In the genomic region with DNA sequence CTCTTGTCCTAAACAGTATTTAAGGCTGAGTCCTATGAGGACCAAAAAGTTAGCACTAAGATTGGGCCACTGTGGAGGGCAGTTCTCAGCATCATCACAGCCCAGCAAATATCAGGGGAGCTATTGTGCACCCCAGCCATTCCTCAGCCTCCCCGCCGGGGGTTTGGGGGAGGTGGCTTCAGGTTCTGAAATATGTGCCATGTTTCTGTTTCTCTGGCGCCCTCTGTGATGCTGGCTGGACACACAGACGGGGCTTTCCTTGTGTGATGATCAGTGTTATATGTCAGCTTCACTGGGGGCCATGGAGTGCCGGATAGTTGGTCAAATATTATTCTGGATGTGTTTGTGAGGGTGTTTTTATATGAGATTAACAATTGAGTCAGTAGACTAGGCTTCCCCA, we compare ENCODE assay signal across 24 cellular contexts.
"Had no signal": no experiment of that assay in that cellular context is flagged by ENCODE, and none has a peak within 500 bp of the region (broad histone marks: within the 10 kb centered on the region; RNA-seq: fewer than 3 reads in every experiment).

No MANE protein-coding gene starts in this region.

- H3K27me3 Mint-ChIP-seq: activated CD4-positive, alpha-beta memory T cell treated with anti-CD3 and anti-CD28 coated beads, Interleukin-2, amount 10 ng/mL, durations not matched to agents 7 days and 5 days; activated CD4-positive, alpha-beta T cell treated with anti-CD3 and anti-CD28 coated beads, Interleukin-2, amount 10 ng/mL, durations not matched to agents 24 days and 14 days; activated T-helper 17 cell treated with anti-CD3 and anti-CD28 coated beads, Interleukin-2, amount 50 U/mL, for 72 hours had no signal

- H3K36me3 Mint-ChIP-seq: natural killer cell had no signal

- H3K9me3 ChIP-seq: esophagus muscularis mucosa, heart right ventricle, left lung, lower lobe of right lung, suprapubic skin had no signal

- DNase-seq: activated CD4-positive, alpha-beta memory T cell treated with anti-CD3 and anti-CD28 coated beads, Interleukin-2, amount 10 ng/mL, durations not matched to agents 7 days and 5 days; activated CD4-positive, alpha-beta T cell treated with anti-CD3 and anti-CD28 coated beads, Interleukin-2, amount 10 ng/mL, durations not matched to agents 24 days and 14 days; activated CD4-positive, CD25-positive, alpha-beta regulatory T cell treated with anti-CD3 and anti-CD28 coated beads, Interleukin-2, amount 50 U/mL, for 72 hours; activated gamma-delta T cell treated with Interleukin-2 at 50 U/mL for 16 hours; activated naive CD4-positive, alpha-beta T cell treated with anti-CD3 and anti-CD28 coated beads, Interleukin-2, amount 50 U/mL, for 16 hours; activated T-cell treated with anti-CD3 and anti-CD28 coated beads, Interleukin-2, amount 50 U/mL, for 4 hours; amniotic stem cell; central memory CD4-positive, alpha-beta T cell; foreskin keratinocyte; heart right ventricle; left lung; lower lobe of right lung; mesenchymal stem cell; natural killer cell; right cardiac atrium; stimulated activated CD4-positive, alpha-beta T cell treated with anti-CD3 and anti-CD28 coated beads, Interleukin-15, amount 100 ng/mL, for 24 hours; stimulated activated CD4-positive, alpha-beta T cell treated with anti-CD3 and anti-CD28 coated beads, Interleukin-2, amount 100 ng/mL, for 24 hours; stimulated activated naive CD4-positive, alpha-beta T cell; T-helper 9 cell had no signal

- H3K27ac Mint-ChIP-seq: activated CD4-positive, alpha-beta memory T cell treated with anti-CD3 and anti-CD28 coated beads, Interleukin-2, amount 10 ng/mL, durations not matched to agents 7 days and 5 days; activated CD4-positive, alpha-beta T cell treated with anti-CD3 and anti-CD28 coated beads, Interleukin-2, amount 10 ng/mL, durations not matched to agents 24 days and 14 days; activated T-helper 17 cell treated with anti-CD3 and anti-CD28 coated beads, Interleukin-2, amount 50 U/mL, for 72 hours; natural killer cell had no signal

- H3K9me3 Mint-ChIP-seq: activated T-helper 17 cell treated with anti-CD3 and anti-CD28 coated beads, Interleukin-2, amount 50 U/mL, for 72 hours had no signal

- H3K27ac ChIP-seq: esophagus muscularis mucosa, foreskin keratinocyte, heart right ventricle, left lung, lower lobe of right lung, suprapubic skin, tibial nerve, VCaP had no signal

- H3K4me3 Mint-ChIP-seq: activated CD4-positive, alpha-beta memory T cell treated with anti-CD3 and anti-CD28 coated beads, Interleukin-2, amount 10 ng/mL, durations not matched to agents 7 days and 5 days; activated CD4-positive, alpha-beta T cell treated with anti-CD3 and anti-CD28 coated beads, Interleukin-2, amount 10 ng/mL, durations not matched to agents 24 days and 14 days; activated T-cell treated with anti-CD3 and anti-CD28 coated beads, Interleukin-2, amount 50 U/mL, for 4 hours; activated T-helper 17 cell treated with anti-CD3 and anti-CD28 coated beads, Interleukin-2, amount 50 U/mL, for 72 hours; natural killer cell had no signal

- H3K4me1 Mint-ChIP-seq: activated CD4-positive, alpha-beta memory T cell treated with anti-CD3 and anti-CD28 coated beads, Interleukin-2, amount 10 ng/mL, durations not matched to agents 7 days and 5 days; activated CD4-positive, alpha-beta T cell treated with anti-CD3 and anti-CD28 coated beads, Interleukin-2, amount 10 ng/mL, durations not matched to agents 24 days and 14 days; activated T-helper 17 cell treated with anti-CD3 and anti-CD28 coated beads, Interleukin-2, amount 50 U/mL, for 72 hours; natural killer cell had no signal

- H3K4me1 ChIP-seq: esophagus muscularis mucosa, foreskin keratinocyte, heart right ventricle, left lung, lower lobe of right lung, suprapubic skin, tibial nerve had no signal

- H3K27me3 ChIP-seq: esophagus muscularis mucosa, foreskin keratinocyte, heart right ventricle, left lung, suprapubic skin, tibial nerve had no signal
